ENCODE assay signal across 16 cellular contexts in the genomic region with DNA sequence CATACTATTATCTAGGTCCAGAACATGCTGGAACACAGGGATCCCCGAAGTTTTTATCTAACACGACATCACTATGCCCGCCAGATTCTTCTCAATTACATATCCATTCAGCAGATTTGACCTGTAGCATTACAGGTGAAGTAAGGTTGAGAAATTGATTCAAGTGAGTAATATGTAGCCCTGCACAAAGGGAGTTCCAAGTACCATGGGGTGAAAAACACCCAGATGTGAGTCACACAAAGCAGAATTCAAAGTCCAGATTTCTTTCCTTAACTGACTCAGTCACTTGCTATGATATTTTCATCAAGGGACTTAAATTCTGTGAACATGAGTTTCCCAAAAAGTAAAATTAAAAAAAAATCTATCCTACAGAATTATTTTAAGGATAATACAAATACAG.
DNase-seq lines count a peak whose midpoint lies in the region; ATAC-seq, FAIRE-seq and TF ChIP-seq lines count a peak whose summit lies in the region.
"Had no signal": no experiment of that assay in that cellular context is flagged by ENCODE, and none has a peak within 500 bp of the region (broad histone marks: within the 10 kb centered on the region; RNA-seq: fewer than 3 reads in every experiment).

No MANE protein-coding gene starts in this region.

- H3K36me3 ChIP-seq in osteoblast (ENCODE audit: insufficient read depth, low read length) (no peaks in the 10 kb centered on the region), gastrocnemius medialis (no peaks in the 10 kb centered on the region)
- H3K36me3 ChIP-seq: left lung, tibial artery had no signal

- H3K27ac ChIP-seq in osteoblast (ENCODE audit: low read depth, low read length) (no peak overlapping the region), gastrocnemius medialis (no peak overlapping the region)
- H3K27ac ChIP-seq: coronary artery, left lung, tibial artery had no signal

- no peak overlapping the region for H3K4me2 ChIP-seq in osteoblast (ENCODE audit: insufficient read depth, low read length)
- H3K4me2 ChIP-seq: smooth muscle cell had no signal

- TF ChIP-seq CTCF in epithelial cell of proximal tubule (conservative IDR thresholded peaks at IDR 0.05; ENCODE audit: low read depth, low read length) (no peak), osteoblast (IDR thresholded peaks at IDR 0.05; ENCODE audit: extremely low read depth, low read depth, low read length) (no peak), osteocyte (IDR thresholded peaks at IDR 0.05) (no peak), gastrocnemius medialis (IDR thresholded peaks at IDR 0.05 in 4 of 5, conservative IDR thresholded peaks at IDR 0.05 in 1 of 5) (no peak), GM10266 (IDR thresholded peaks at IDR 0.05; ENCODE audit: control insufficient read depth, insufficient read depth, low read depth, missing control alignments) (no peak)

- ATAC-seq in gastrocnemius medialis: no peak
- ATAC-seq in HG03520 (IDR thresholded peaks at IDR 0.05; ENCODE audit: unreplicated experiment): no peak
- ATAC-seq: left lung had no signal

- H3K36me3 Mint-ChIP-seq in osteocyte (ENCODE audit: unreplicated experiment): no peaks in the 10 kb centered on the region
- H3K36me3 Mint-ChIP-seq: activated CD4-positive, alpha-beta memory T cell treated with anti-CD3 and anti-CD28 coated beads for 36 hours had no signal

- H2AFZ ChIP-seq in osteoblast (ENCODE audit: low read length): no peak overlapping the region

- TF ChIP-seq POLR2A in H54 (IDR thresholded peaks at IDR 0.05; ENCODE audit: low read depth, low read length): no peak
- TF ChIP-seq POLR2A in gastrocnemius medialis (IDR thresholded peaks at IDR 0.05): no peak

- no peak overlapping the region for H3K4me3 Mint-ChIP-seq in osteocyte (ENCODE audit: unreplicated experiment)
- H3K4me3 Mint-ChIP-seq: activated CD4-positive, alpha-beta memory T cell treated with anti-CD3 and anti-CD28 coated beads for 36 hours; nephron had no signal

- H3K4me3 ChIP-seq in epithelial cell of proximal tubule (ENCODE audit: low read depth, low read length) (no peak overlapping the region), osteoblast (ENCODE audit: insufficient read depth, low read length) (no peak overlapping the region), gastrocnemius medialis (no peak overlapping the region)
- H3K4me3 ChIP-seq: coronary artery, left lung, smooth muscle cell, tibial artery had no signal

- no peak overlapping the region for H3K27ac Mint-ChIP-seq in osteocyte (ENCODE audit: unreplicated experiment)
- H3K27ac Mint-ChIP-seq: activated CD4-positive, alpha-beta memory T cell treated with anti-CD3 and anti-CD28 coated beads for 36 hours had no signal

- in situ Hi-C loops in gastrocnemius medialis (cut with MboI; ENCODE audit: low sequenced_read_pairs in 4 of 4): no loop called here

- no peaks in the 10 kb centered on the region for H3K9me3 Mint-ChIP-seq in osteocyte (ENCODE audit: unreplicated experiment)
- H3K9me3 Mint-ChIP-seq: activated CD4-positive, alpha-beta memory T cell treated with anti-CD3 and anti-CD28 coated beads for 36 hours; nephron had no signal

- no peaks in the 10 kb centered on the region for H3K27me3 Mint-ChIP-seq in osteocyte (ENCODE audit: unreplicated experiment)
- H3K27me3 Mint-ChIP-seq: activated CD4-positive, alpha-beta memory T cell treated with anti-CD3 and anti-CD28 coated beads for 36 hours had no signal

- intact Hi-C loops in gastrocnemius medialis (cut with DNase I; ENCODE audit: low total_unique reads): no loop called here

- H3K9me3 ChIP-seq in osteoblast (ENCODE audit: low read depth, low read length) (no peaks in the 10 kb centered on the region), gastrocnemius medialis (no peaks in the 10 kb centered on the region)
- H3K9me3 ChIP-seq: left lung, tibial artery had no signal

- DNase-seq in H54 (ENCODE audit: insufficient read length, low spot score): peak; percentile 23
- DNase-seq in RKO (ENCODE audit: low spot score): peak; percentile 38
- peak; percentile 76 for DNase-seq in epithelial cell of proximal tubule (ENCODE audit: low read depth)
- DNase-seq in osteoblast (ENCODE audit: insufficient read length, low spot score, missing footprints): peak; percentile 50
- DNase-seq in osteocyte (ENCODE audit: extremely low spot score, unreplicated experiment): no peak
- no peak for DNase-seq in gastrocnemius medialis
- DNase-seq in GM10266 (ENCODE audit: extremely low spot score): no peak
- DNase-seq: activated CD4-positive, alpha-beta memory T cell treated with anti-CD3 and anti-CD28 coated beads for 36 hours; activated naive CD4-positive, alpha-beta T cell treated with Interleukin-2 at 50 U/mL for 16 hours; left lung; MM.1S; tibial artery had no signal

- peaks cover 17% of the 10 kb centered on the region for H3K4me1 ChIP-seq in osteoblast (ENCODE audit: insufficient read depth, low read length)
- no peaks in the 10 kb centered on the region for H3K4me1 ChIP-seq in gastrocnemius medialis
- H3K4me1 ChIP-seq: left lung, tibial artery had no signal

- no peaks in the 10 kb centered on the region for H4K20me1 ChIP-seq in osteoblast (ENCODE audit: insufficient read depth, low read length)

- H3K79me2 ChIP-seq in osteoblast (ENCODE audit: insufficient read depth, low read length): no peaks in the 10 kb centered on the region

- H3K4me1 Mint-ChIP-seq in osteocyte (ENCODE audit: unreplicated experiment): peaks cover 36% of the 10 kb centered on the region

- H3K27me3 ChIP-seq in osteoblast (ENCODE audit: insufficient read depth, low read length) (no peaks in the 10 kb centered on the region), gastrocnemius medialis (no peaks in the 10 kb centered on the region)
- H3K27me3 ChIP-seq: left lung, tibial artery had no signal

- FAIRE-seq in H54 (lab: Jason Lieb, UNC): peak; percentile 99

Comparison
In these comparisons a context has a peak if more than half of its experiments do, and no peak if none do; other contexts are left out.
1. DNase-seq: peak in H54 (single experiment), RKO (single experiment), epithelial cell of proximal tubule (single experiment) and osteoblast (single experiment); none in osteocyte (single experiment), gastrocnemius medialis (0 of 2) and GM10266 (single experiment).